Comparison of ENCODE assay signal across 8 cellular contexts in the genomic region with DNA sequence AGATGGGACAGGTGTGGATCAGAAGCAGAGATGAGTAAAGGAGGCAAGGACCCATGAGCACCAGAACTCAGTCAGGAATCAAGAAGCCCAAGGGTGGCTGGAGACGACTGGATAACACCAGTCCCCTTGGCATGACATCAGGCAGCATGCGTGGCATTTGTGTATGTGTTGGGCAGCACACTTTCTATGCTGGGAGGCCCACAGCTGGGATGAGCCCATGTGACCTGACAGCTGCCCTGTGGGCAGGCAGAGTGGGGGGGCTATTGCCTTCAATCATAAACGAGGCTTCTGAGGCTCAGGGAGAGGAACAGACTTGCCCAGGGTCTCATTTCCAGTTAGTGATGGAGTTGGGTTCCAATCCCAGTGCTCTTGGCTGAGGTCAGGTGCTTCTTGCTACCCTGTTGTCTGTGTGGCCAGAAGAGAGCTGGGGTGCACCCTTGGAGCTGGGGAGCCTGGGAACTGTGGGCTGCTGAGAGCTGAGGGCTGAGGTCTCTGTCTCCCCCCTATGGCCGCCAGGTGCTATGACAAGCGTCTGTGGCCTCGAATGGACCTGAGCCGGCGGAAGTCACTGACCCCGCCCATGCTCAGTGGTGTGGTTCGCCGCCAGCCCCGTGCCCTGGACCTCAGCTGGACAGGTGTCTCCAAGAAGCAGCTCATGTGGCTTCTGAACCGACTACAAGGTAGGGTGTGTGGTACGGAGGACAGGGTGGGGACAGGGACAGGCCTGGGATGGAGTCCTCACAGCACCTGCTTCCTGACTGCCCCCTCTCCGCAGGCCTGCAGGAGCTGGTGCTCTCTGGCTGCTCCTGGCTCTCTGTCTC. TPM values are rescaled to one million over a fixed set of nuclear protein-coding genes. Genes with fewer than 3 reads are reported as not detected.
DNase-seq lines count a peak whose midpoint lies in the region; ATAC-seq and TF ChIP-seq lines count a peak whose summit lies in the region.

No MANE protein-coding gene starts in this region.

- intact Hi-C loops in ascending aorta (cut with DNase I), result loop anchor here (2.0 kb wide), 1 partner anchor 17 kb away; no protein-coding TSS in a partner anchor
- intact Hi-C loops in right cardiac atrium (cut with DNase I), result no loop called here
- intact Hi-C loops in gastrocnemius medialis (cut with DNase I; ENCODE audit: low total_unique reads), result loop anchor here (1.0 kb wide), 1 partner anchor 19 kb away; the partner anchor contains the start of gene FBXL19

- in situ Hi-C loops in gastrocnemius medialis (cut with MboI; ENCODE audit: low sequenced_read_pairs in 4 of 4), result no loop called here

- DNase-seq in GF-D8 (lab: John Stamatoyannopoulos, UW) (peak; percentile 40), Kasumi-1 (lab: John Stamatoyannopoulos, UW) (peak; percentile 23 to 35), SW480 (ENCODE audit: low spot score) (peak; percentile 66), ascending aorta (ENCODE audit: low spot score in 2 of 2) (no peak), right cardiac atrium (peak; percentile 74 to 90 (median 90)), gastrocnemius medialis (peak; percentile 56 to 81)

- no peak for TF ChIP-seq POLR2A in gastrocnemius medialis (IDR thresholded peaks at IDR 0.05)

- H3K4me3 ChIP-seq in ascending aorta (no peak overlapping the region), right cardiac atrium (ENCODE audit: low read length) (no peak overlapping the region), gastrocnemius medialis (no peak overlapping the region)

- H3K4me1 ChIP-seq in ascending aorta (peaks cover 0 to 11% of the 10 kb centered on the region in 2 donors), right cardiac atrium (ENCODE audit: control insufficient read depth, insufficient read depth, low read length) (no peaks in the 10 kb centered on the region), gastrocnemius medialis (peaks cover 5 to 6% of the 10 kb centered on the region in 2 donors)

- H3K27me3 ChIP-seq in ascending aorta (no peaks in the 10 kb centered on the region), right cardiac atrium (ENCODE audit: control insufficient read depth, insufficient read depth) (no peaks in the 10 kb centered on the region), gastrocnemius medialis (no peaks in the 10 kb centered on the region)

- WGBS in right cardiac atrium, result 25% methylated on average over 15 of the region's 15 CpGs

- H3K9me3 ChIP-seq in ascending aorta, result no peaks in the 10 kb centered on the region
- no peaks in the 10 kb centered on the region for H3K9me3 ChIP-seq in right cardiac atrium (ENCODE audit: control insufficient read depth, low read length)
- no peaks in the 10 kb centered on the region for H3K9me3 ChIP-seq in gastrocnemius medialis

- H3K36me3 ChIP-seq in ascending aorta (peaks cover 22 to 26% of the 10 kb centered on the region in 2 donors), gastrocnemius medialis (peaks cover 0 to 6% of the 10 kb centered on the region in 2 donors)

- ATAC-seq in GM21737 (IDR thresholded peaks at IDR 0.05; ENCODE audit: unreplicated experiment) (peak; percentile 78), right cardiac atrium (peak; percentile 84 to 86), gastrocnemius medialis (peak; percentile 75 to 90), HG03039 (IDR thresholded peaks at IDR 0.05; ENCODE audit: unreplicated experiment) (no peak)

- H3K27ac ChIP-seq in ascending aorta (peak overlapping the region; percentile 19 to 27), right cardiac atrium (ENCODE audit: low read length) (peak overlapping the region; percentile 13), gastrocnemius medialis (peak overlapping the region in 2 of 4 donors; percentile 19 to 25)

- peak; percentile 81 to 92 (median 91) for TF ChIP-seq CTCF in ascending aorta (IDR thresholded peaks at IDR 0.05)
- TF ChIP-seq CTCF in gastrocnemius medialis (IDR thresholded peaks at IDR 0.05 in 4 of 5, conservative IDR thresholded peaks at IDR 0.05 in 1 of 5), result peak; percentile 64 to 86 (median 82)

RNA-seq across cellular contexts. Expression of gene ORAI3, which starts 7.1 kb away (rescaled TPM):
- 39.0 TPM for total RNA-seq in ascending aorta
- total RNA-seq in right cardiac atrium, result 10 to 100 TPM; 11.8 to 14.6 (median 13.3) TPM
- 15.5 TPM for polyA plus RNA-seq in right cardiac atrium
- total RNA-seq in gastrocnemius medialis, result 10 to 100 TPM; 10.3 to 15.6 (median 12.5) TPM

RNA-seq across cellular contexts. Expression of gene SETD1A, which starts 15.7 kb away (rescaled TPM):
- total RNA-seq in ascending aorta, result 8.3 TPM
- 10 to 100 TPM in 3 of 4 donors, 1 to 10 TPM in 1; 9.7 to 11.6 (median 10.2) TPM for total RNA-seq in right cardiac atrium
- 9.6 TPM for polyA plus RNA-seq in right cardiac atrium
- 10 to 100 TPM in 2 of 4 donors, 1 to 10 TPM in 2; 3.8 to 15.4 (median 9.8) TPM for total RNA-seq in gastrocnemius medialis

RNA-seq across cellular contexts. Expression of gene FBXL19, which starts 18.4 kb away (rescaled TPM):
- 66.9 TPM for total RNA-seq in ascending aorta
- 1 to 10 TPM; 5.1 to 8.4 (median 6.6) TPM for total RNA-seq in right cardiac atrium
- polyA plus RNA-seq in right cardiac atrium, result 8.3 TPM
- total RNA-seq in gastrocnemius medialis, result 1 to 10 TPM; 3.4 to 7.9 (median 4.8) TPM

RNA-seq across cellular contexts. Expression of gene HSD3B7, which starts 43.2 kb away (rescaled TPM):
- total RNA-seq in ascending aorta (35.2 TPM), right cardiac atrium (1 to 10 TPM; 4.1 to 7.4 (median 5.6) TPM), gastrocnemius medialis (1 to 10 TPM; 1.5 to 6.8 (median 5.4) TPM)
- polyA plus RNA-seq in right cardiac atrium, result 6.8 TPM

RNA-seq across cellular contexts. Expression of gene CTF1, which starts 45.4 kb away (rescaled TPM):
- total RNA-seq in ascending aorta (0.21 TPM), right cardiac atrium (1 to 10 TPM; 7.4 to 9.8 (median 9.1) TPM), gastrocnemius medialis (1 to 10 TPM; 2.3 to 5.6 (median 3.2) TPM)
- polyA plus RNA-seq in right cardiac atrium, result 13.1 TPM

Comparison
In these comparisons a context has a peak if more than half of its experiments do, and no peak if none do; other contexts are left out.
1. DNase-seq: peak in GF-D8 (single experiment), Kasumi-1 (2 of 2), SW480 (single experiment), right cardiac atrium (3 of 3) and gastrocnemius medialis (2 of 2); none in ascending aorta (0 of 2).
2. intact Hi-C loops: an anchor here in ascending aorta (2.0 kb wide) and gastrocnemius medialis (1.0 kb wide); none called in right cardiac atrium.